13 cellular contexts compared by ENCODE assay signal in genomic region chr1:199157494-199157893, GRCh38.
DNase-seq lines count a peak whose midpoint lies in the region; ATAC-seq, FAIRE-seq and TF ChIP-seq lines count a peak whose summit lies in the region.
"Had no signal": no experiment of that assay in that cellular context is flagged by ENCODE, and none has a peak within 500 bp of the region (broad histone marks: within the 10 kb centered on the region; RNA-seq: fewer than 3 reads in every experiment).

No MANE protein-coding gene starts in this region.

- no peak overlapping the region for H3K4me3 ChIP-seq in astrocyte (ENCODE audit: insufficient read depth, low read depth, low read length)
- H3K4me3 ChIP-seq: right lobe of liver had no signal

- H3K36me3 Mint-ChIP-seq in astrocyte (ENCODE audit: low read depth, unreplicated experiment) = no peaks in the 10 kb centered on the region

- H3K27ac ChIP-seq in astrocyte (ENCODE audit: low read depth, low read length) = no peak overlapping the region
- H3K27ac ChIP-seq: right lobe of liver had no signal

- no peaks in the 10 kb centered on the region for H3K79me2 ChIP-seq in astrocyte (ENCODE audit: insufficient read depth, low read length)

- DNase-seq in astrocyte (ENCODE audit: low read depth) = peak; percentile 75
- DNase-seq in renal cortical epithelial cell (ENCODE audit: low read depth) = peak; percentile 98
- no peak for DNase-seq in frontal cortex (ENCODE audit: low spot score in 2 of 2)
- DNase-seq in NCI-H2029 treated with DMSO at 0.1 percent for 48 hours (lab: John Stamatoyannopoulos, UW) = no peak
- no peak for DNase-seq in Right ventricle myocardium superior
- DNase-seq: activated CD4-positive, alpha-beta T cell treated with anti-CD3 and anti-CD28 coated beads, Interleukin-2, amount 10 ng/mL, durations not matched to agents 7 days and 5 days; activated effector memory CD4-positive, alpha-beta T cell treated with Interleukin-2 at 50 U/mL for 16 hours; central memory CD4-positive, alpha-beta T cell; NCI-H1694; NK-92 treated with Interleukin-12 subunit alpha and Interleukin-12 subunit beta, amount 100 ng/mL, for 24 hours; right lobe of liver had no signal

- H3K9me3 ChIP-seq in astrocyte (ENCODE audit: insufficient read depth, low read depth, low read length) = no peaks in the 10 kb centered on the region
- H3K9me3 ChIP-seq: right lobe of liver had no signal

- H3K27me3 ChIP-seq in astrocyte (ENCODE audit: insufficient read depth, low read length) = no peaks in the 10 kb centered on the region
- H3K27me3 ChIP-seq: right lobe of liver had no signal

- ATAC-seq in GM19463 (IDR thresholded peaks at IDR 0.05; ENCODE audit: unreplicated experiment) (peak; percentile 54), HG03571 (IDR thresholded peaks at IDR 0.05; ENCODE audit: unreplicated experiment) (peak; percentile 38), Right ventricle myocardium superior (ENCODE audit: poor library complexity) (no peak)

- H3K9ac ChIP-seq in astrocyte (ENCODE audit: low read length) = no peak overlapping the region

- no peaks in the 10 kb centered on the region for H4K20me1 ChIP-seq in astrocyte (ENCODE audit: insufficient read depth, low read length)

- H3K27ac Mint-ChIP-seq in astrocyte (ENCODE audit: unreplicated experiment) = no peak overlapping the region
- H3K27ac Mint-ChIP-seq: activated CD4-positive, alpha-beta T cell treated with anti-CD3 and anti-CD28 coated beads, Interleukin-2, amount 10 ng/mL, durations not matched to agents 7 days and 5 days had no signal

- TF ChIP-seq CTCF in astrocyte (IDR thresholded peaks at IDR 0.05; ENCODE audit: insufficient read depth, low read depth, low read length) = no peak

- no peak overlapping the region for H3K4me2 ChIP-seq in astrocyte (ENCODE audit: low read length)

- intact Hi-C loops in Right ventricle myocardium superior (cut with DNase I) = no loop called here

- H3K4me1 Mint-ChIP-seq in astrocyte (ENCODE audit: low read depth, unreplicated experiment) = peaks cover 9% of the 10 kb centered on the region

- H3K4me3 Mint-ChIP-seq in astrocyte (ENCODE audit: unreplicated experiment) = no peak overlapping the region
- H3K4me3 Mint-ChIP-seq: activated CD4-positive, alpha-beta T cell treated with anti-CD3 and anti-CD28 coated beads, Interleukin-2, amount 10 ng/mL, durations not matched to agents 7 days and 5 days had no signal

- H3K36me3 ChIP-seq in astrocyte (ENCODE audit: insufficient read depth, low read length) = no peaks in the 10 kb centered on the region
- H3K36me3 ChIP-seq: right lobe of liver had no signal

- peaks cover 1% of the 10 kb centered on the region for H3K27me3 Mint-ChIP-seq in astrocyte (ENCODE audit: low read depth, unreplicated experiment)

- no peak overlapping the region for H2AFZ ChIP-seq in astrocyte (ENCODE audit: low read depth, low read length)

- no peaks in the 10 kb centered on the region for H3K4me1 ChIP-seq in astrocyte (ENCODE audit: insufficient read depth, low read length)
- H3K4me1 ChIP-seq: right lobe of liver had no signal

- FAIRE-seq in astrocyte (lab: Jason Lieb, UNC) = no peak
- no peak for FAIRE-seq in frontal cortex (lab: Jason Lieb, UNC)

- H3K9me3 Mint-ChIP-seq in astrocyte (ENCODE audit: unreplicated experiment) = no peaks in the 10 kb centered on the region

Comparison
In these comparisons a context has a peak if more than half of its experiments do, and no peak if none do; other contexts are left out.
1. DNase-seq: peak in astrocyte (single experiment) and renal cortical epithelial cell (single experiment); none in frontal cortex (0 of 2), NCI-H2029 treated with DMSO at 0.1 percent for 48 hours (single experiment) and Right ventricle myocardium superior (single experiment).